Comparison of ENCODE assay signal across 24 cellular contexts in the genomic region with DNA sequence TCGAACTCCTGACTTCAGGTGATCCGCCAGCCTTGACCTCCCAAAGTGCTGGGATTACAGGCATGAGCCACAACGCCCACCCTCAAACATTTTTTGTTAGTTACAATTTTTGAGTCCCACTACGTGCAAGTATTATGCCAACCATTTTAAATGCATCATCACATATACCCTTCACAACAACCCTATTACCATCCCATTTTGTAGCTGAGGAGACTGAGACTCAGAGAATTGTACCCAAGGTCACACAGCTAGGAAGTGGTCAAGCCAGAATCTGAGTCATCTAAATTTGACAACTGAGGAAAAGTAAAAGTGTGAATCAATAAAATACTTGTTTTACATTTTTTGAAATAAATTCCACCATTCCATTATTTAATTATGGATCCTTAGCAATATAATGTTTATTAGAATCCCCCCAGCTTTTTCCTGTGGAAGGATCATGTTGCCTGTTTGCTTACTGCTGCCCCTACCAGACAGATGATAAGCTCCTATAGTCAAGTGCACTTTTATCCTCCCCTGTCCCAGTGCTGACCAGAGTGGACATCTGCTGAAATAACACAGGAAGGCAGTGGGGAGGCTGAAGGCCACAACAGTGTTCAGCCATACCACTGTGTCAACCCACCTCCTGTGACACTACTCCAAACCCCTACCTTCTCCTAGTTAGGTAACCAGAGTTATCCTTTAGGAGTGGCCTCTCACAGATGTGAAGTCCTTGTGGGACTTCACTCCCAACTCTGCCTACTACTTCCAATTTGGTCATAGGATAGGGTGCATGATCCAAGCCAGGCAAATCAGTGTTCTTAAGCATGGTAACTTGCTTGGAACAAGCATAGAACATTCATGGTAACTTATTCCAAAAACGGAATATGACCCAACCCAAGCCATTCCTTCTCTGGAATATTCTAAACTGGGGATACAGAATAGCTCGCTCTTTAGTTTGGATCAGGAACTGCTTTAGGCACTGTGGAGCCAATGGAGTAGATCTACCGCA.
"Had no signal": no experiment of that assay in that cellular context is flagged by ENCODE, and none has a peak within 500 bp of the region (broad histone marks: within the 10 kb centered on the region; RNA-seq: fewer than 3 reads in every experiment).

No MANE protein-coding gene starts in this region.

- H3K4me3 Mint-ChIP-seq: activated CD4-positive, alpha-beta memory T cell treated with anti-CD3 and anti-CD28 coated beads for 36 hours; effector memory CD8-positive, alpha-beta T cell; T-helper 1 cell treated with Interleukin-12 subunit alpha and Interleukin-12 subunit beta and Interleukin-4 antibody, amounts not matched to agents 30 μg/mL and 1 μg/mL, for 36 hours; WTC11 had no signal

- H3K4me1 ChIP-seq: colonic mucosa had no signal

- H3K4me3 ChIP-seq: colonic mucosa, dorsolateral prefrontal cortex, esophagus muscularis mucosa, lower lobe of right lung, mucosa of descending colon, upper lobe of right lung had no signal

- H3K27ac ChIP-seq: brain microvascular endothelial cell, colonic mucosa, dorsolateral prefrontal cortex, esophagus muscularis mucosa, lower lobe of right lung, upper lobe of right lung had no signal

- H3K9me3 Mint-ChIP-seq: activated CD4-positive, alpha-beta memory T cell treated with anti-CD3 and anti-CD28 coated beads for 36 hours; activated naive CD4-positive, alpha-beta T cell treated with anti-CD3 and anti-CD28 coated beads, Interleukin-2, amount 50 U/mL, for 72 hours; effector memory CD8-positive, alpha-beta T cell; T-helper 1 cell treated with Interleukin-12 subunit alpha and Interleukin-12 subunit beta and Interleukin-4 antibody, amounts not matched to agents 30 μg/mL and 1 μg/mL, for 36 hours; WTC11 had no signal

- H3K9me3 ChIP-seq: colonic mucosa, esophagus muscularis mucosa, lower lobe of right lung, mucosa of descending colon, upper lobe of right lung had no signal

- H3K36me3 ChIP-seq: brain microvascular endothelial cell, colonic mucosa, esophagus muscularis mucosa, lower lobe of right lung, upper lobe of right lung had no signal

- DNase-seq: activated CD4-positive, alpha-beta memory T cell treated with anti-CD3 and anti-CD28 coated beads for 36 hours; activated CD4-positive, alpha-beta T cell treated with anti-CD3 and anti-CD28 coated beads for 48 hours; activated gamma-delta T cell; aorta; brain microvascular endothelial cell; colonic mucosa; dorsolateral prefrontal cortex; effector memory CD8-positive, alpha-beta T cell; head of caudate nucleus; left colon; lower lobe of right lung; mesendoderm; mucosa of descending colon; retina; stimulated activated CD4-positive, alpha-beta T cell treated with anti-CD3 and anti-CD28 coated beads, Interleukin-4, amount 100 ng/mL, for 24 hours; stimulated activated naive CD4-positive, alpha-beta T cell treated with Interleukin-2 at 50 U/mL for 16 hours; T1000; upper lobe of right lung had no signal

- H3K27me3 ChIP-seq: brain microvascular endothelial cell, colonic mucosa, dorsolateral prefrontal cortex, esophagus muscularis mucosa, upper lobe of right lung had no signal

- H3K36me3 Mint-ChIP-seq: activated naive CD4-positive, alpha-beta T cell treated with anti-CD3 and anti-CD28 coated beads, Interleukin-2, amount 50 U/mL, for 72 hours; WTC11 had no signal

- H3K27ac Mint-ChIP-seq: activated CD4-positive, alpha-beta memory T cell treated with anti-CD3 and anti-CD28 coated beads for 36 hours; T-helper 1 cell treated with Interleukin-12 subunit alpha and Interleukin-12 subunit beta and Interleukin-4 antibody, amounts not matched to agents 30 μg/mL and 1 μg/mL, for 36 hours had no signal

- H3K27me3 Mint-ChIP-seq: activated CD4-positive, alpha-beta memory T cell treated with anti-CD3 and anti-CD28 coated beads for 36 hours; effector memory CD8-positive, alpha-beta T cell had no signal

- FAIRE-seq: frontal cortex, keratinocyte had no signal

- ATAC-seq: activated naive CD4-positive, alpha-beta T cell treated with anti-CD3 and anti-CD28 coated beads, Interleukin-2, amount 50 U/mL, for 72 hours; effector memory CD8-positive, alpha-beta T cell; left colon; lower lobe of right lung; upper lobe of right lung; WTC11 had no signal
